ENCODE assay signal across 16 cellular contexts in the genomic region with DNA sequence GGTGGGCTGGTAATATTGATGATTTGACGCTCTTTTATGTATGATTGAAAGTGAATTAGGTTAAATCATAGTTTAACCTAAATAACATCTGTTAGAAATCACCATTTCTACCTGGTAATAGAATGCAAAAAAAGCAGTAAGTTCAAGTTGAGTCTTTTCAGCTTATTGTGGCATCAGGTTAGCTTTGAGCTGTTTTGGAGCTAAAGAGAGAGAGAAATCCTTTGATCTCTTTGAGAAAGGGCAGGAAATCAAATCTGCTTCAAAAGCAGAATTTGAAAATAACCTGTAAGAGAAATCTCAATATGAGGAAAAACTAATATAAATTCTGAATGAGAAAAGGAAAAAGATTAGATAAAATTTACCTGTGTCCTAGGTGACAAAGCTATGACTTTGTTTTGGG.
A peak's percentile ranks its signal among the peaks of the same experiment; 100 is the strongest.
DNase-seq lines count a peak whose midpoint lies in the region; ATAC-seq and TF ChIP-seq lines count a peak whose summit lies in the region.
"Had no signal": no experiment of that assay in that cellular context is flagged by ENCODE, and none has a peak within 500 bp of the region (broad histone marks: within the 10 kb centered on the region; RNA-seq: fewer than 3 reads in every experiment).

No MANE protein-coding gene starts in this region.

- peaks cover 54% of the 10 kb centered on the region for H3K36me3 ChIP-seq in CD4-positive, CD25-positive, alpha-beta regulatory T cell (ENCODE audit: control insufficient read depth, insufficient read depth, low read length)
- peaks cover 35% of the 10 kb centered on the region; the same call in 1 of the 2 replicates for H3K36me3 ChIP-seq in PC-3 (ENCODE audit: low read depth, low read length)

- H3K36me3 Mint-ChIP-seq in activated CD4-positive, alpha-beta T cell treated with anti-CD3 and anti-CD28 coated beads for 36 hours (ENCODE audit: low read depth) = peaks cover 28% of the 10 kb centered on the region
- peaks cover 34% of the 10 kb centered on the region for H3K36me3 Mint-ChIP-seq in CD4-positive, CD25-positive, alpha-beta regulatory T cell
- peaks cover 71% of the 10 kb centered on the region for H3K36me3 Mint-ChIP-seq in brain

- intact Hi-C loops in activated CD4-positive, alpha-beta T cell treated with anti-CD3 and anti-CD28 coated beads for 36 hours (cut with DNase I, micrococcal nuclease) = no loop called here
- intact Hi-C loops in PC-3 (cut with micrococcal nuclease) = no loop called here

- no peaks in the 10 kb centered on the region for H4K20me1 ChIP-seq in PC-3 (ENCODE audit: low read length)

- H3K4me3 ChIP-seq in CD4-positive, CD25-positive, alpha-beta regulatory T cell (ENCODE audit: low read depth, low read length) = no peak overlapping the region
- no peak overlapping the region for H3K4me3 ChIP-seq in Jurkat, Clone E6-1 (ENCODE audit: low read length)
- H3K4me3 ChIP-seq in PC-3 (ENCODE audit: low read length) = no peak overlapping the region
- H3K4me3 ChIP-seq: GM12878, GM23338 had no signal

- no peak for DNase-seq in activated CD4-positive, alpha-beta T cell treated with anti-CD3 and anti-CD28 coated beads for 36 hours
- DNase-seq in activated CD4-positive, alpha-beta T cell treated with anti-CD3 and anti-CD28 coated beads, Interleukin-2, amount 50 U/mL, for 48 hours = no peak
- peak in 2 of 3 donors; percentile 19 to 29 for DNase-seq in CD4-positive, CD25-positive, alpha-beta regulatory T cell
- DNase-seq in Jurkat, Clone E6-1 (ENCODE audit: low read depth, low spot score) = peak; percentile 16
- DNase-seq in G401 (ENCODE audit: low spot score) (no peak), PC-3 (no peak), NCI-H526 treated with DMSO at 0.1 percent for 48 hours (lab: John Stamatoyannopoulos, UW) (no peak)
- DNase-seq: Caco-2, DMS53, H7 had no signal

- BruUV-seq in PC-3 (replicated peaks; lab: Mats Ljungman, UMichigan) = no TSS peak

- in situ Hi-C loops in G401 (cut with HindIII; ENCODE audit: low sequenced_read_pairs) = loop anchor here (10.0 kb wide), 2 partner anchors 54 to 56 kb away; no protein-coding TSS in a partner anchor

- H3K27me3 Mint-ChIP-seq in activated CD4-positive, alpha-beta T cell treated with anti-CD3 and anti-CD28 coated beads for 36 hours = no peaks in the 10 kb centered on the region
- H3K27me3 Mint-ChIP-seq in CD4-positive, CD25-positive, alpha-beta regulatory T cell = no peaks in the 10 kb centered on the region
- H3K27me3 Mint-ChIP-seq in brain = no peaks in the 10 kb centered on the region
- H3K27me3 Mint-ChIP-seq: IgD-negative memory B cell had no signal

- H3F3A ChIP-seq in PC-3 (ENCODE audit: low read length, unreplicated experiment) = no peaks in the 10 kb centered on the region

- peaks cover 6% of the 10 kb centered on the region for H3K4me1 ChIP-seq in CD4-positive, CD25-positive, alpha-beta regulatory T cell (ENCODE audit: control insufficient read depth, insufficient read depth, low read length, poor library complexity, severe bottlenecking)
- no peaks in the 10 kb centered on the region for H3K4me1 ChIP-seq in PC-3 (ENCODE audit: insufficient read depth, low read length)
- H3K4me1 ChIP-seq: Caco-2 had no signal

- no peaks in the 10 kb centered on the region for H3K9me2 ChIP-seq in PC-3 (replicated peaks; ENCODE audit: low read length)

- H3K27me3 ChIP-seq in CD4-positive, CD25-positive, alpha-beta regulatory T cell (ENCODE audit: control insufficient read depth, insufficient read depth, low read length) = no peaks in the 10 kb centered on the region
- no peaks in the 10 kb centered on the region for H3K27me3 ChIP-seq in PC-3 (ENCODE audit: low read length)

- POLR2A ChIA-PET in activated CD4-positive, alpha-beta T cell treated with anti-CD3 and anti-CD28 coated beads for 36 hours (lab: Charles Lee) = no interaction called here
- POLR2A ChIA-PET in PC-3 (lab: Charles Lee; ENCODE audit: unreplicated experiment) = no interaction called here

- H3K4me1 Mint-ChIP-seq in activated CD4-positive, alpha-beta T cell treated with anti-CD3 and anti-CD28 coated beads for 36 hours = peaks cover 22% of the 10 kb centered on the region
- peaks cover 23 to 30% (median 27%) of the 10 kb centered on the region in 4 donors for H3K4me1 Mint-ChIP-seq in CD4-positive, CD25-positive, alpha-beta regulatory T cell
- peaks cover 6% of the 10 kb centered on the region for H3K4me1 Mint-ChIP-seq in brain

- H3K9me3 Mint-ChIP-seq in activated CD4-positive, alpha-beta T cell treated with anti-CD3 and anti-CD28 coated beads for 36 hours (ENCODE audit: low read depth) = no peaks in the 10 kb centered on the region
- no peaks in the 10 kb centered on the region for H3K9me3 Mint-ChIP-seq in CD4-positive, CD25-positive, alpha-beta regulatory T cell
- H3K9me3 Mint-ChIP-seq in brain = no peaks in the 10 kb centered on the region
- H3K9me3 Mint-ChIP-seq: CD14-positive monocyte, GM23338, IgD-negative memory B cell had no signal

- ATAC-seq in activated CD4-positive, alpha-beta T cell treated with anti-CD3 and anti-CD28 coated beads for 36 hours = no peak
- no peak for ATAC-seq in CD4-positive, CD25-positive, alpha-beta regulatory T cell (ENCODE audit: low read depth in 2 of 2)
- no peak for ATAC-seq in PC-3
- ATAC-seq: GM12878, GM23338 had no signal

- H3K79me2 ChIP-seq in PC-3 (ENCODE audit: low read length) = 0 out of 2 replicates have a peak, but pooled peaks cover 3% of the 10 kb centered on the region

- H3K27ac ChIP-seq in CD4-positive, CD25-positive, alpha-beta regulatory T cell (ENCODE audit: insufficient read depth, low read length, poor library complexity, severe bottlenecking) = no peak overlapping the region
- H3K27ac ChIP-seq in PC-3 (ENCODE audit: low read length) = no peak overlapping the region
- H3K27ac ChIP-seq: 22Rv1 had no signal

- H3K4me3 Mint-ChIP-seq in activated CD4-positive, alpha-beta T cell treated with anti-CD3 and anti-CD28 coated beads for 36 hours = no peak overlapping the region
- peak overlapping the region in 2 of 4 donors; percentile 49 to 74 for H3K4me3 Mint-ChIP-seq in CD4-positive, CD25-positive, alpha-beta regulatory T cell
- peak overlapping the region in 1 of 5 experiments; percentile 38 for H3K4me3 Mint-ChIP-seq in brain
- H3K4me3 Mint-ChIP-seq: CD14-positive monocyte, GM23338, IgD-negative memory B cell had no signal

- peak overlapping the region; percentile 16 for H3K27ac Mint-ChIP-seq in activated CD4-positive, alpha-beta T cell treated with anti-CD3 and anti-CD28 coated beads for 36 hours
- H3K27ac Mint-ChIP-seq in CD4-positive, CD25-positive, alpha-beta regulatory T cell = peak overlapping the region in 2 of 3 donors; percentile 18 to 52
- H3K27ac Mint-ChIP-seq in brain = peak overlapping the region in 3 of 5 experiments; percentile 29 to 72 (median 45)
- H3K27ac Mint-ChIP-seq: CD14-positive monocyte, GM23338 had no signal

- H3K9me3 ChIP-seq in CD4-positive, CD25-positive, alpha-beta regulatory T cell (ENCODE audit: control insufficient read depth in 2 of 2, low read length in 2 of 2) = no peaks in the 10 kb centered on the region
- H3K9me3 ChIP-seq in PC-3 (ENCODE audit: low read length) = no peaks in the 10 kb centered on the region
- H3K9me3 ChIP-seq: Caco-2 had no signal

- no peak overlapping the region for H3K9ac ChIP-seq in PC-3 (ENCODE audit: low read length)

- CTCF ChIA-PET in activated CD4-positive, alpha-beta T cell treated with anti-CD3 and anti-CD28 coated beads for 36 hours (lab: Charles Lee) = interaction anchor here (0.9 to 3.1 kb wide), 6 partner anchors 10 to 312 kb away, joined by 3 to 21 read pairs (median 4); no protein-coding TSS in a partner anchor
- CTCF ChIA-PET in PC-3 (lab: Charles Lee) = no interaction called here

- no peak overlapping the region for H2AFZ ChIP-seq in PC-3 (ENCODE audit: low read length)
- H2AFZ ChIP-seq: GM23338 had no signal

- no peak overlapping the region for H3K4me2 ChIP-seq in PC-3 (ENCODE audit: low read length)
- H3K4me2 ChIP-seq: GM23338 had no signal

- TF ChIP-seq CTCF in brain (conservative IDR thresholded peaks at IDR 0.05) (no peak), PC-3 (conservative IDR thresholded peaks at IDR 0.05; ENCODE audit: low read depth, low read length) (no peak)

Comparison
In these comparisons a context has a peak if more than half of its experiments do, and no peak if none do; other contexts are left out.
1. DNase-seq: peak in CD4-positive, CD25-positive, alpha-beta regulatory T cell (2 of 3) and Jurkat, Clone E6-1 (single experiment); none in activated CD4-positive, alpha-beta T cell treated with anti-CD3 and anti-CD28 coated beads for 36 hours (single experiment), activated CD4-positive, alpha-beta T cell treated with anti-CD3 and anti-CD28 coated beads, Interleukin-2, amount 50 U/mL, for 48 hours (0 of 2), G401 (single experiment), PC-3 (single experiment) and NCI-H526 treated with DMSO at 0.1 percent for 48 hours (single experiment).
2. Peak in every context shown above with its lines, with median percentiles within 50 percentile points of each other: H3K27ac Mint-ChIP-seq.